In genomic region chr1:85033221-85033620, GRCh38 we compare ENCODE assay signal across 25 cellular contexts.
"Had no signal": no experiment of that assay in that cellular context is flagged by ENCODE, and none has a peak within 500 bp of the region (broad histone marks: within the 10 kb centered on the region; RNA-seq: fewer than 3 reads in every experiment).

No MANE protein-coding gene starts in this region.

- DNase-seq: activated CD4-positive, alpha-beta memory T cell treated with anti-CD3 and anti-CD28 coated beads for 36 hours; activated CD4-positive, alpha-beta T cell treated with anti-CD3 and anti-CD28 coated beads for 36 hours; activated CD4-positive, alpha-beta T cell treated with anti-CD3 and anti-CD28 coated beads, Interleukin-2, amount 10 ng/mL, durations not matched to agents 24 days and 14 days; activated CD4-positive, CD25-positive, alpha-beta regulatory T cell; activated CD4-positive, CD25-positive, alpha-beta regulatory T cell treated with anti-CD3 and anti-CD28 coated beads, Interleukin-2, amount 50 U/mL, for 72 hours; activated CD8-positive, alpha-beta memory T cell treated with anti-CD3 and anti-CD28 coated beads, Interleukin-2, amount 10 ng/mL, durations not matched to agents 7 days and 5 days; activated CD8-positive, alpha-beta memory T cell treated with anti-CD3 and anti-CD28 coated beads, Interleukin-2, amount 50 U/mL, for 4 hours; activated CD8-positive, alpha-beta T cell treated with anti-CD3 and anti-CD28 coated beads, Interleukin-2, amount 10 ng/mL, durations not matched to agents 7 days and 5 days; activated effector memory CD4-positive, alpha-beta T cell treated with anti-CD3 and anti-CD28 coated beads, Interleukin-2, amount 50 U/mL, for 16 hours; activated naive CD4-positive, alpha-beta T cell treated with anti-CD3 and anti-CD28 coated beads for 36 hours; activated naive CD8-positive, alpha-beta T cell treated with anti-CD3 and anti-CD28 coated beads for 36 hours; activated naive CD8-positive, alpha-beta T cell treated with anti-CD3 and anti-CD28 coated beads, Interleukin-2, amount 50 U/mL, for 24 hours; activated T-cell treated with anti-CD3 and anti-CD28 coated beads, Interleukin-2, amount 50 U/mL, for 1 hour; activated T-cell treated with anti-CD3 and anti-CD28 coated beads, Interleukin-2, amount 50 U/mL, for 48 hours; adrenal gland; amygdala; aorta; body of pancreas; caudate nucleus; effector CD8-positive, alpha-beta T cell; esophagus squamous epithelium; foreskin melanocyte; heart right ventricle; T-helper 2 cell had no signal

- ATAC-seq: activated CD4-positive, alpha-beta T cell treated with anti-CD3 and anti-CD28 coated beads for 36 hours; activated CD8-positive, alpha-beta memory T cell treated with anti-CD3 and anti-CD28 coated beads, Interleukin-2, amount 10 ng/mL, durations not matched to agents 7 days and 5 days; activated CD8-positive, alpha-beta T cell treated with anti-CD3 and anti-CD28 coated beads, Interleukin-2, amount 10 ng/mL, durations not matched to agents 7 days and 5 days; activated naive CD8-positive, alpha-beta T cell treated with anti-CD3 and anti-CD28 coated beads, Interleukin-2, amount 50 U/mL, for 24 hours; body of pancreas; gastroesophageal sphincter; heart right ventricle had no signal
